Comparison of ENCODE assay signal across 8 cellular contexts in the genomic region with DNA sequence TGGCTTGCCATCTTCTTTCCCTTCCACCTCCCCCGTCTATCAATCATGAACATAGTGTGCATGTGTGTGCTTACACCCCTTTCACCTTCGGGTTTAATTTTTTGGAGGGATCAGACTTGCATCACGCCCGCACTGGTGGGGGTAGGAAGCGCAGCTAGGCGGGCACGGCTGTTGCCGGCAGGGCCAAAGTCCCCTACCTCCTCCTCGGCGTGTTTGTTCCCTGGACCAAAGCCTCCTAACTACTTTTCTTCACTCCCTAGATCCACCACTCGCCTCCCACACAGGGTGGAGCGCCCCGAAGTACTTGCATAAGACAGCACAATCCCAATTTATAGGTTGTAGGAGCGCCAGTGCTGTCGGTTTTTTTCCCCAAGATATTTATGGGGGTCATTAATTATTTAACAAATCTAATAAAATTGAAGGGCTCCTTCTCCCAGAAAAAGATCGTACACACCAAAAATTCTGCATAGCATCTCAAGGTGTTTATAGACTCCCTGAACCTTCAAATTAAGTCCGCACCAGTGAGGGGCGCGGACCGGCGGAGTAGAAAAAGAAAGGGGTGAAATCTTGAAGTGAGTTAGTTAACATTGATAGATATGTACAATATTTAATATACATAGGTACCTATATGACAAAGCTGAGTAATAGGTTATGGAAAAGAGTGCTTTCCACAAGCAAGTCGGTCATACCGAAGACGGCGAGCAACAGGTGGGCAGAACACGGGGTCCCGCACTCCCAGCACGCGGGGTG. TPM values are rescaled to one million over a fixed set of nuclear protein-coding genes. Genes with fewer than 3 reads are reported as not detected.
DNase-seq lines count a peak whose midpoint lies in the region; FAIRE-seq and TF ChIP-seq lines count a peak whose summit lies in the region.

No MANE protein-coding gene starts in this region.

- H3K27me3 Mint-ChIP-seq in activated naive CD4-positive, alpha-beta T cell treated with anti-CD3 and anti-CD28 coated beads, Interleukin-2, amount 50 U/mL, for 24 hours = peaks cover 48% of the 10 kb centered on the region
- peaks cover 52% of the 10 kb centered on the region for H3K27me3 Mint-ChIP-seq in activated naive CD8-positive, alpha-beta T cell

- peaks cover 35% of the 10 kb centered on the region for H3K4me1 ChIP-seq in iPS-18a (ENCODE audit: control insufficient read depth, low read depth, low read length)
- peaks cover 0 to 5% of the 10 kb centered on the region in 2 donors for H3K4me1 ChIP-seq in small intestine (ENCODE audit: control insufficient read depth in 2 of 2, insufficient read depth in 1 of 2, low read depth in 1 of 2, low read length in 1 of 2)

- no peak for TF ChIP-seq CTCF in GM10266 (IDR thresholded peaks at IDR 0.05; ENCODE audit: control insufficient read depth, insufficient read depth, low read depth, missing control alignments)

- peak overlapping the region; percentile 86 for H3K4me3 Mint-ChIP-seq in activated naive CD4-positive, alpha-beta T cell treated with anti-CD3 and anti-CD28 coated beads, Interleukin-2, amount 50 U/mL, for 24 hours
- peak overlapping the region; percentile 84 for H3K4me3 Mint-ChIP-seq in activated naive CD8-positive, alpha-beta T cell

- FAIRE-seq in small intestine (lab: Jason Lieb, UNC) = no peak

- no peak for DNase-seq in activated naive CD4-positive, alpha-beta T cell treated with anti-CD3 and anti-CD28 coated beads, Interleukin-2, amount 50 U/mL, for 16 hours
- DNase-seq in small intestine (peak; percentile 82), GM10266 (ENCODE audit: extremely low spot score) (no peak), OCI-M2 (lab: John Stamatoyannopoulos, UW; ENCODE audit: unreplicated experiment) (no peak), GM19240 (ENCODE audit: insufficient read length, low spot score) (no peak)

- peak overlapping the region; percentile 20 for H3K9ac ChIP-seq in iPS-18a (ENCODE audit: low read length)

- H3K9me3 Mint-ChIP-seq in activated naive CD4-positive, alpha-beta T cell treated with anti-CD3 and anti-CD28 coated beads, Interleukin-2, amount 50 U/mL, for 24 hours = no peaks in the 10 kb centered on the region
- H3K9me3 Mint-ChIP-seq in activated naive CD8-positive, alpha-beta T cell (ENCODE audit: low read depth) = no peaks in the 10 kb centered on the region

- no peak overlapping the region for H3K27ac Mint-ChIP-seq in activated naive CD4-positive, alpha-beta T cell treated with anti-CD3 and anti-CD28 coated beads, Interleukin-2, amount 50 U/mL, for 24 hours
- peak overlapping the region; percentile 16 for H3K27ac Mint-ChIP-seq in activated naive CD8-positive, alpha-beta T cell

- H3K27ac ChIP-seq in iPS-18a (ENCODE audit: low read length) (no peak overlapping the region), small intestine (ENCODE audit: low read depth in 1 of 2, low read length in 1 of 2) (peak overlapping the region; percentile 97)

- H3K9me3 ChIP-seq in iPS-18a (ENCODE audit: control insufficient read depth, low read depth, low read length) = no peaks in the 10 kb centered on the region
- H3K9me3 ChIP-seq in small intestine (ENCODE audit: control insufficient read depth, low read depth) = no peaks in the 10 kb centered on the region

- H3K4me1 Mint-ChIP-seq in activated naive CD4-positive, alpha-beta T cell treated with anti-CD3 and anti-CD28 coated beads, Interleukin-2, amount 50 U/mL, for 24 hours = peaks cover 20% of the 10 kb centered on the region
- H3K4me1 Mint-ChIP-seq in activated naive CD8-positive, alpha-beta T cell (ENCODE audit: low read depth) = peaks cover 16% of the 10 kb centered on the region

- H3K27me3 ChIP-seq in iPS-18a (ENCODE audit: control insufficient read depth, insufficient read depth, low read length) (peaks cover 22% of the 10 kb centered on the region), small intestine (ENCODE audit: control insufficient read depth in 2 of 2, insufficient read depth in 2 of 2, low read length in 2 of 2) (peaks cover 0 to 5% of the 10 kb centered on the region in 2 donors)

- no peaks in the 10 kb centered on the region for H3K36me3 ChIP-seq in iPS-18a (ENCODE audit: control insufficient read depth, low read depth, low read length)
- no peaks in the 10 kb centered on the region for H3K36me3 ChIP-seq in small intestine (ENCODE audit: control insufficient read depth in 2 of 2, insufficient read depth in 2 of 2, low read length in 2 of 2)

- no peaks in the 10 kb centered on the region for H3K36me3 Mint-ChIP-seq in activated naive CD4-positive, alpha-beta T cell treated with anti-CD3 and anti-CD28 coated beads, Interleukin-2, amount 50 U/mL, for 24 hours
- H3K36me3 Mint-ChIP-seq in activated naive CD8-positive, alpha-beta T cell = no peaks in the 10 kb centered on the region

- WGBS in small intestine, 3 donors = 0 to 5% (median 5%) methylated on average over 29 of the region's 29 CpGs

- H3K4me3 ChIP-seq in iPS-18a (ENCODE audit: low read length) (peak overlapping the region; percentile 68), small intestine (ENCODE audit: low read depth in 1 of 2, low read length in 2 of 2) (peak overlapping the region; percentile 76 to 84)

RNA-seq across cellular contexts. Expression of a gene that starts 0.7 kb away (rescaled TPM):
- polyA plus RNA-seq in small intestine = 10 to 100 TPM; 12.7 to 34.7 (median 14.3) TPM
